In genomic region chr14:59189281-59189821, GRCh38 we compare ENCODE assay signal across 8 cellular contexts. TPM values are rescaled to one million over a fixed set of nuclear protein-coding genes. Genes with fewer than 3 reads are reported as not detected.
DNase-seq lines count a peak whose midpoint lies in the region; TF ChIP-seq lines count a peak whose summit lies in the region.

No MANE protein-coding gene starts in this region.

- TF ChIP-seq POLR2A in esophagus squamous epithelium (IDR thresholded peaks at IDR 0.05): no peak

- 0 to 1% methylated on average over 14 to 15 of the region's 28 CpGs for WGBS in esophagus squamous epithelium, 2 donors

- TF ChIP-seq CTCF in LNCaP clone FGC (IDR thresholded peaks at IDR 0.05; ENCODE audit: control insufficient read depth, extremely low read depth, insufficient read depth): no peak
- no peak for TF ChIP-seq CTCF in esophagus squamous epithelium (IDR thresholded peaks at IDR 0.05)
- no peak for TF ChIP-seq CTCF in nephron (IDR thresholded peaks at IDR 0.05; ENCODE audit: unreplicated experiment in 3 of 3)

- peaks cover 7% of the 10 kb centered on the region for H3K27me3 Mint-ChIP-seq in nephron (ENCODE audit: low read depth)

- peaks cover 45% of the 10 kb centered on the region for H3K4me1 Mint-ChIP-seq in nephron

- intact Hi-C loops in esophagus squamous epithelium (cut with DNase I): no loop called here

- no peaks in the 10 kb centered on the region for H3K27me3 ChIP-seq in esophagus squamous epithelium

- peak overlapping the region; percentile 88 to 97 (median 95) for H3K27ac Mint-ChIP-seq in nephron

- H3K4me3 Mint-ChIP-seq in nephron: peak overlapping the region; percentile 90 to 96 (median 91)

- peak; percentile 39 for DNase-seq in NCI-H345 (lab: John Stamatoyannopoulos, UW)
- DNase-seq in NCI-H345 treated with DMSO at 0.1 percent for 48 hours (lab: John Stamatoyannopoulos, UW; ENCODE audit: unreplicated experiment): no peak
- no peak for DNase-seq in LNCaP clone FGC (ENCODE audit: low read depth)
- peak; percentile 7 for DNase-seq in activated T-cell treated with anti-CD3 and anti-CD28 coated beads for 24 hours (ENCODE audit: low read depth)
- DNase-seq in esophagus squamous epithelium (lab: John Stamatoyannopoulos, UW): no peak
- peak; percentile 21 for DNase-seq in superior temporal gyrus (ENCODE audit: extremely low spot score)
- no peak for DNase-seq in hippocampal formation (lab: John Stamatoyannopoulos, UW)

- no peaks in the 10 kb centered on the region for H3K36me3 ChIP-seq in esophagus squamous epithelium

- peak overlapping the region; percentile 90 for H3K4me3 ChIP-seq in LNCaP clone FGC (ENCODE audit: low read depth, low read length)
- peak overlapping the region; percentile 84 to 98 (median 93) for H3K4me3 ChIP-seq in esophagus squamous epithelium

- H3K9me3 ChIP-seq in esophagus squamous epithelium: no peaks in the 10 kb centered on the region

- H3K36me3 Mint-ChIP-seq in nephron (ENCODE audit: low read depth): no peaks in the 10 kb centered on the region

- H3K27ac ChIP-seq in esophagus squamous epithelium: peak overlapping the region; percentile 97 to 100 (median 99)

- H3K4me1 ChIP-seq in esophagus squamous epithelium: peaks cover 18 to 62% (median 23%) of the 10 kb centered on the region in 3 donors

- H3K9me3 Mint-ChIP-seq in nephron: no peaks in the 10 kb centered on the region

RNA-seq across cellular contexts. Expression of gene DAAM1, which starts 0.9 kb away (rescaled TPM):
- total RNA-seq in esophagus squamous epithelium: 10 to 100 TPM; 47.2 to 91.7 (median 64.0) TPM

Comparison
In these comparisons a context has a peak if more than half of its experiments do, and no peak if none do; other contexts are left out.
1. DNase-seq: peak in NCI-H345 (single experiment), activated T-cell treated with anti-CD3 and anti-CD28 coated beads for 24 hours (single experiment) and superior temporal gyrus (single experiment); none in NCI-H345 treated with DMSO at 0.1 percent for 48 hours (single experiment), LNCaP clone FGC (single experiment), esophagus squamous epithelium (single experiment) and hippocampal formation (0 of 2).